Comparison of ENCODE assay signal across 8 cellular contexts in genomic region chr1:11550664-11551283, GRCh38.
A peak's percentile ranks its signal among the peaks of the same experiment; 100 is the strongest.
DNase-seq lines count a peak whose midpoint lies in the region; ATAC-seq lines count a peak whose summit lies in the region.

No MANE protein-coding gene starts in this region.

- intact Hi-C loops in head of caudate nucleus (cut with DNase I) = no loop called here

- peak; percentile 71 for DNase-seq in AG08395 (ENCODE audit: low spot score)
- peak; percentile 85 for DNase-seq in HT-29 (ENCODE audit: low spot score)
- DNase-seq in activated CD4-positive, alpha-beta T cell treated with anti-CD3 and anti-CD28 coated beads, Interleukin-2, amount 50 U/mL, for 48 hours = peak; percentile 38 to 54
- DNase-seq in head of caudate nucleus = peak in 33 of 42 donors; percentile 14 to 83 (median 53)
- DNase-seq in skeletal muscle cell (ENCODE audit: low read depth) = peak; percentile 30
- no peak for DNase-seq in occipital lobe (lab: John Stamatoyannopoulos, UW)
- DNase-seq in NCI-H526 (lab: John Stamatoyannopoulos, UW) = no peak

- no peak overlapping the region for H3K4me3 ChIP-seq in skeletal muscle cell (ENCODE audit: low read depth, low read length)

- ATAC-seq in HG03378 (IDR thresholded peaks at IDR 0.05; ENCODE audit: unreplicated experiment) = no peak

Comparison
In these comparisons a context has a peak if more than half of its experiments do, and no peak if none do; other contexts are left out.
1. DNase-seq: peak in AG08395 (single experiment), HT-29 (single experiment), activated CD4-positive, alpha-beta T cell treated with anti-CD3 and anti-CD28 coated beads, Interleukin-2, amount 50 U/mL, for 48 hours (2 of 2), head of caudate nucleus (33 of 42) and skeletal muscle cell (single experiment); none in occipital lobe (single experiment) and NCI-H526 (0 of 2).